1 cellular context compared by ENCODE assay signal in the genomic region with DNA sequence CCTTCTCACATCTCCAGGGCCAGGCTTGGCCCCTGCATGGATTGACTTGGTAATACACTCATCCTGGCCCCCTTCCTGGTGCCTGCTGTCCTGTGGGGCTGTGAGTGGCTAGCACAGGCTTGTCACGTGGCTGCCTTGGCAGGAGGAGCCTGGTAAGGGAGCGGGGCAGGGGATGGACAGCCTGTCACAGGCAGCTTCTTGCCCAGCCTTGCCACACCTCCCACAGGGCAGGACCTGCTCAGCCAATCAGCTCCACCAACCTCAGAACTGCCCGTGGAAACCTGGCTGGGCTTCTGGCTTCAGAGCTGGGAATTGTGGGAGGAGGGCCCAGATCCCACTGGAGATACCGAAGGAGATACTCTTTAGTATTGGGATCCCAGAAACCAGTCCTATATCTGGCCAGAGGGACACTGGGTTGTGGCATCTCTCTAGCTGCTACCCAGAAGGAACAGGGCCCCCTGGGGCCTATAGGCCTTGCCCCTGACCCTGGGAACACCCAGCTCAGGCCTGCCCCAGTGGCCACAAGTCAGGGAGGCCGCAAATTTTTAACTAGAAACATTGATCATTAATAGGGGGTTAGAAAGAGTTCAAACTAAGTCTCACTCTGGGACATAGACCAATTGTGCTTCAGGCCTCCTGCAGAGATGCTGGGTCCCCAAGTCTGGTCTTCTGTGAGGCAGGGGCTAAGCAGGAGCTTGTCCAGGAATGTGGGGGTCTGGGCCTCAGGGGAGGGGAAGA.
TF ChIP-seq lines count a peak whose summit lies in the region.

A gene (plus strand): TSS at position 330 of the 738 bp plus-strand sequence. CDS start 315 bp downstream, at position 645.

TF ChIP-seq in H1, 55 proteins besides CTCF, POLR2A, EP300 and RAD21 (continued from another document):
- TF ChIP-seq, protein P1, sequence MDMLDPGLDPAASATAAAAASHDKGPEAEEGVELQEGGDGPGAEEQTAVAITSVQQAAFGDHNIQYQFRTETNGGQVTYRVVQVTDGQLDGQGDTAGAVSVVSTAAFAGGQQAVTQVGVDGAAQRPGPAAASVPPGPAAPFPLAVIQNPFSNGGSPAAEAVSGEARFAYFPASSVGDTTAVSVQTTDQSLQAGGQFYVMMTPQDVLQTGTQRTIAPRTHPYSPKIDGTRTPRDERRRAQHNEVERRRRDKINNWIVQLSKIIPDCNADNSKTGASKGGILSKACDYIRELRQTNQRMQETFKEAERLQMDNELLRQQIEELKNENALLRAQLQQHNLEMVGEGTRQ (IDR thresholded peaks at IDR 0.05; ENCODE audit: low read length), result peak; percentile 57
- no peak for TF ChIP-seq RXRA (IDR thresholded peaks at IDR 0.05; ENCODE audit: insufficient read depth, low read depth, low read length)
